27 cellular contexts compared by ENCODE assay signal in genomic region chr10:108003061-108003460, GRCh38.
"Had no signal": no experiment of that assay in that cellular context is flagged by ENCODE, and none has a peak within 500 bp of the region (broad histone marks: within the 10 kb centered on the region; RNA-seq: fewer than 3 reads in every experiment).

No MANE protein-coding gene starts in this region.

- H3K36me3 Mint-ChIP-seq: naive thymus-derived CD4-positive, alpha-beta T cell; stimulated activated effector memory CD8-positive, alpha-beta T cell treated with anti-CD3 and anti-CD28 coated beads, Interleukin-12 subunit alpha, Interleukin-12 subunit beta, amount 100 ng/mL, for 72 hours; type B pancreatic cell had no signal

- H3K4me3 Mint-ChIP-seq: naive thymus-derived CD4-positive, alpha-beta T cell; nephron progenitor cell; stimulated activated effector memory CD8-positive, alpha-beta T cell treated with anti-CD3 and anti-CD28 coated beads, Interleukin-12 subunit alpha, Interleukin-12 subunit beta, amount 100 ng/mL, for 72 hours; type B pancreatic cell had no signal

- H3K27me3 Mint-ChIP-seq: naive thymus-derived CD4-positive, alpha-beta T cell; type B pancreatic cell had no signal

- H3K36me3 ChIP-seq: esophagus muscularis mucosa, heart right ventricle, left lung, prostate gland, sigmoid colon, tibial artery had no signal

- H3K4me1 ChIP-seq: esophagus muscularis mucosa, foreskin keratinocyte, heart right ventricle, left lung, prostate gland, sigmoid colon, testis, tibial artery had no signal

- H3K9me3 ChIP-seq: esophagus muscularis mucosa, prostate gland, sigmoid colon, testis had no signal

- H3K9me3 Mint-ChIP-seq: type B pancreatic cell had no signal

- H3K27ac Mint-ChIP-seq: naive thymus-derived CD4-positive, alpha-beta T cell; nephron progenitor cell; stimulated activated effector memory CD8-positive, alpha-beta T cell treated with anti-CD3 and anti-CD28 coated beads, Interleukin-12 subunit alpha, Interleukin-12 subunit beta, amount 100 ng/mL, for 72 hours; type B pancreatic cell had no signal

- ATAC-seq: foreskin keratinocyte; heart right ventricle; left cardiac atrium; left lung; naive thymus-derived CD4-positive, alpha-beta T cell; right cardiac atrium; stimulated activated effector memory CD8-positive, alpha-beta T cell treated with anti-CD3 and anti-CD28 coated beads, Interleukin-12 subunit alpha, Interleukin-12 subunit beta, amount 100 ng/mL, for 72 hours; stimulated activated naive CD8-positive, alpha-beta T cell treated with anti-CD3 and anti-CD28 coated beads, Interleukin-15, Interleukin-2, amounts not matched to agents 100 U/mL and 50 U/mL, for 24 hours had no signal

- H3K4me1 Mint-ChIP-seq: naive thymus-derived CD4-positive, alpha-beta T cell; nephron progenitor cell; stimulated activated effector memory CD8-positive, alpha-beta T cell treated with anti-CD3 and anti-CD28 coated beads, Interleukin-12 subunit alpha, Interleukin-12 subunit beta, amount 100 ng/mL, for 72 hours had no signal

- H3K27me3 ChIP-seq: esophagus muscularis mucosa, foreskin keratinocyte, heart right ventricle, left lung, sigmoid colon, testis, tibial artery had no signal

- H3K4me3 ChIP-seq: coronary artery, esophagus muscularis mucosa, heart right ventricle, left lung, prostate gland, sigmoid colon, testis, tibial artery had no signal

- DNase-seq: dermis blood vessel endothelial cell; effector memory CD4-positive, alpha-beta T cell; foreskin keratinocyte; glutamatergic neuron; heart right ventricle; hippocampal formation; left cardiac atrium; left lung; mammary epithelial cell; mesendoderm; midbrain; naive thymus-derived CD4-positive, alpha-beta T cell; nephron progenitor cell; nucleus accumbens; right cardiac atrium; sigmoid colon; stimulated activated CD4-positive, alpha-beta T cell treated with anti-CD3 and anti-CD28 coated beads, Interleukin-2, amount 100 ng/mL, for 24 hours; stimulated activated CD4-positive, alpha-beta T cell treated with anti-CD3 and anti-CD28 coated beads, Interleukin-4, amount 100 ng/mL, for 24 hours; stimulated activated naive CD8-positive, alpha-beta T cell treated with anti-CD3 and anti-CD28 coated beads, Interleukin-15, Interleukin-2, amounts not matched to agents 100 U/mL and 50 U/mL, for 24 hours; substantia nigra; testis; tibial artery had no signal

- H3K27ac ChIP-seq: coronary artery, esophagus muscularis mucosa, foreskin keratinocyte, heart right ventricle, left lung, prostate gland, sigmoid colon, testis, tibial artery had no signal
